ENCODE assay signal across 21 cellular contexts in genomic region chr3:160778480-160778879, GRCh38. TPM values are rescaled to one million over a fixed set of nuclear protein-coding genes. Genes with fewer than 3 reads are reported as not detected.
DNase-seq lines count a peak whose midpoint lies in the region; ATAC-seq and TF ChIP-seq lines count a peak whose summit lies in the region.
"Had no signal": no experiment of that assay in that cellular context is flagged by ENCODE, and none has a peak within 500 bp of the region (broad histone marks: within the 10 kb centered on the region; RNA-seq: fewer than 3 reads in every experiment).

No MANE protein-coding gene starts in this region.

- peak; percentile 28 to 50 for DNase-seq in NCI-H526 (lab: John Stamatoyannopoulos, UW)
- no peak for DNase-seq in natural killer cell treated with Interleukin-12 subunit alpha and Interleukin-12 subunit beta and Interleukin-15 and Interleukin-18, amount 100 ng/mL, for 72 hours (ENCODE audit: low spot score)
- no peak for DNase-seq in nucleus accumbens (lab: John Stamatoyannopoulos, UW)
- DNase-seq in Karpas-422 = no peak
- no peak for DNase-seq in activated naive CD8-positive, alpha-beta T cell treated with anti-CD3 and anti-CD28 coated beads, Interleukin-2, amount 50 U/mL, for 24 hours
- no peak for DNase-seq in Ammon's horn (ENCODE audit: low spot score)
- DNase-seq: 8988T; ACHN; AML-193; C1 segment of cervical spinal cord; Calu3; CD4-positive, alpha-beta memory T cell; COR-L47; DMS53; DMS79 treated with DMSO at 0.1 percent for 48 hours; GF-D8; GOT3; HCEC 1CT had no signal

- H3K9me2 ChIP-seq in Karpas-422 (replicated peaks; ENCODE audit: insufficient read depth, low read length) = no peaks in the 10 kb centered on the region

- H3K36me3 ChIP-seq in HEK293 (ENCODE audit: control insufficient read depth in 2 of 2, insufficient read depth in 1 of 2, low read length in 2 of 2) (no peaks in the 10 kb centered on the region), Karpas-422 (ENCODE audit: insufficient read depth, low read length) (no peaks in the 10 kb centered on the region)

- H3K27me3 ChIP-seq in Karpas-422 (ENCODE audit: low read length) = no peaks in the 10 kb centered on the region

- H3K4me3 ChIP-seq in HEK293 (ENCODE audit: low read depth, low read length) (no peak overlapping the region), Karpas-422 (ENCODE audit: low read length) (no peak overlapping the region)
- H3K4me3 ChIP-seq: A549 had no signal

- H3K36me3 Mint-ChIP-seq in dendritic cell treated with granulocyte-macrophage colony-stimulating factor and Interleukin-4, amounts not matched to agents 40 ng/mL and 50 ng/mL, for 4 days (ENCODE audit: low read depth) = no peaks in the 10 kb centered on the region
- no peaks in the 10 kb centered on the region for H3K36me3 Mint-ChIP-seq in natural killer cell treated with Interleukin-12 subunit alpha and Interleukin-12 subunit beta and Interleukin-15 and Interleukin-18, amount 100 ng/mL, for 72 hours
- no peaks in the 10 kb centered on the region for H3K36me3 Mint-ChIP-seq in activated naive CD8-positive, alpha-beta T cell treated with anti-CD3 and anti-CD28 coated beads, Interleukin-2, amount 50 U/mL, for 24 hours (ENCODE audit: low read depth)
- H3K36me3 Mint-ChIP-seq: CD4-positive, alpha-beta memory T cell had no signal

- H3K27ac Mint-ChIP-seq in dendritic cell treated with granulocyte-macrophage colony-stimulating factor and Interleukin-4, amounts not matched to agents 40 ng/mL and 50 ng/mL, for 4 days = peak overlapping the region; percentile 80
- peak overlapping the region; percentile 19 to 47 for H3K27ac Mint-ChIP-seq in natural killer cell treated with Interleukin-12 subunit alpha and Interleukin-12 subunit beta and Interleukin-15 and Interleukin-18, amount 100 ng/mL, for 72 hours
- H3K27ac Mint-ChIP-seq in activated naive CD8-positive, alpha-beta T cell treated with anti-CD3 and anti-CD28 coated beads, Interleukin-2, amount 50 U/mL, for 24 hours = no peak overlapping the region
- H3K27ac Mint-ChIP-seq: CD4-positive, alpha-beta memory T cell had no signal

- H3K4me3 Mint-ChIP-seq in dendritic cell treated with granulocyte-macrophage colony-stimulating factor and Interleukin-4, amounts not matched to agents 40 ng/mL and 50 ng/mL, for 4 days = no peak overlapping the region
- H3K4me3 Mint-ChIP-seq in natural killer cell treated with Interleukin-12 subunit alpha and Interleukin-12 subunit beta and Interleukin-15 and Interleukin-18, amount 100 ng/mL, for 72 hours = no peak overlapping the region
- H3K4me3 Mint-ChIP-seq in activated naive CD8-positive, alpha-beta T cell treated with anti-CD3 and anti-CD28 coated beads, Interleukin-2, amount 50 U/mL, for 24 hours = no peak overlapping the region
- H3K4me3 Mint-ChIP-seq: CD4-positive, alpha-beta memory T cell had no signal

- H3K27ac ChIP-seq in HEK293 (ENCODE audit: extremely low read depth, low read depth, low read length) (no peak overlapping the region), Karpas-422 (ENCODE audit: low read length) (no peak overlapping the region)
- H3K27ac ChIP-seq: A549 had no signal

- H3K9ac ChIP-seq in Karpas-422 (ENCODE audit: low read length) = no peak overlapping the region

- intact Hi-C loops in dendritic cell treated with granulocyte-macrophage colony-stimulating factor and Interleukin-4, amounts not matched to agents 40 ng/mL and 50 ng/mL, for 4 days (cut with micrococcal nuclease) = no loop called here

- H2AFZ ChIP-seq in Karpas-422 (ENCODE audit: low read length) = no peak overlapping the region

- no peaks in the 10 kb centered on the region for H3K9me3 ChIP-seq in HEK293 (ENCODE audit: control insufficient read depth, insufficient read depth, low read depth, low read length)
- no peaks in the 10 kb centered on the region for H3K9me3 ChIP-seq in Karpas-422 (ENCODE audit: low read length)
- H3K9me3 ChIP-seq: A549 had no signal

- H3K4me1 ChIP-seq in HEK293 (ENCODE audit: control insufficient read depth, insufficient read depth, low read length) (peaks cover 11% of the 10 kb centered on the region; the same call in 1 of the 2 replicates), Karpas-422 (ENCODE audit: low read length) (no peaks in the 10 kb centered on the region)
- H3K4me1 ChIP-seq: A549 had no signal

- CTCF ChIA-PET in HEK293 (lab: Yijun Ruan, JAX) = no interaction called here

- peaks cover 60% of the 10 kb centered on the region for H3K4me1 Mint-ChIP-seq in dendritic cell treated with granulocyte-macrophage colony-stimulating factor and Interleukin-4, amounts not matched to agents 40 ng/mL and 50 ng/mL, for 4 days (ENCODE audit: low read depth)
- H3K4me1 Mint-ChIP-seq in natural killer cell treated with Interleukin-12 subunit alpha and Interleukin-12 subunit beta and Interleukin-15 and Interleukin-18, amount 100 ng/mL, for 72 hours (ENCODE audit: low read depth in 2 of 2) = peaks cover 34 to 52% of the 10 kb centered on the region in 2 donors
- peaks cover 4% of the 10 kb centered on the region for H3K4me1 Mint-ChIP-seq in activated naive CD8-positive, alpha-beta T cell treated with anti-CD3 and anti-CD28 coated beads, Interleukin-2, amount 50 U/mL, for 24 hours

- no peaks in the 10 kb centered on the region for H3K27me3 Mint-ChIP-seq in dendritic cell treated with granulocyte-macrophage colony-stimulating factor and Interleukin-4, amounts not matched to agents 40 ng/mL and 50 ng/mL, for 4 days
- H3K27me3 Mint-ChIP-seq in natural killer cell treated with Interleukin-12 subunit alpha and Interleukin-12 subunit beta and Interleukin-15 and Interleukin-18, amount 100 ng/mL, for 72 hours = no peaks in the 10 kb centered on the region
- H3K27me3 Mint-ChIP-seq in activated naive CD8-positive, alpha-beta T cell treated with anti-CD3 and anti-CD28 coated beads, Interleukin-2, amount 50 U/mL, for 24 hours = no peaks in the 10 kb centered on the region
- H3K27me3 Mint-ChIP-seq: CD4-positive, alpha-beta memory T cell had no signal

- POLR2A ChIA-PET in HEK293 (lab: Yijun Ruan, JAX) = no interaction called here

- no peaks in the 10 kb centered on the region for H4K20me1 ChIP-seq in Karpas-422 (ENCODE audit: insufficient read depth, low read depth, low read length)

- no peak for ATAC-seq in natural killer cell treated with Interleukin-12 subunit alpha and Interleukin-12 subunit beta and Interleukin-15 and Interleukin-18, amount 100 ng/mL, for 72 hours
- ATAC-seq in activated naive CD8-positive, alpha-beta T cell treated with anti-CD3 and anti-CD28 coated beads, Interleukin-2, amount 50 U/mL, for 24 hours = no peak
- ATAC-seq: A549 had no signal

- H3K9me3 Mint-ChIP-seq in dendritic cell treated with granulocyte-macrophage colony-stimulating factor and Interleukin-4, amounts not matched to agents 40 ng/mL and 50 ng/mL, for 4 days = no peaks in the 10 kb centered on the region
- H3K9me3 Mint-ChIP-seq in natural killer cell treated with Interleukin-12 subunit alpha and Interleukin-12 subunit beta and Interleukin-15 and Interleukin-18, amount 100 ng/mL, for 72 hours = no peaks in the 10 kb centered on the region
- H3K9me3 Mint-ChIP-seq in activated naive CD8-positive, alpha-beta T cell treated with anti-CD3 and anti-CD28 coated beads, Interleukin-2, amount 50 U/mL, for 24 hours = no peaks in the 10 kb centered on the region
- H3K9me3 Mint-ChIP-seq: CD4-positive, alpha-beta memory T cell had no signal

- TF ChIP-seq CTCF in HEK293 (tag by site-specific recombination; IDR thresholded peaks at IDR 0.05) = no peak

- H3K4me2 ChIP-seq in Karpas-422 (ENCODE audit: low read depth, low read length, poor library complexity, severe bottlenecking) = no peak overlapping the region
- H3K4me2 ChIP-seq: A549 had no signal

- H3K79me2 ChIP-seq in Karpas-422 (ENCODE audit: low read length) = no peaks in the 10 kb centered on the region

TF ChIP-seq in HEK293, 187 proteins besides CTCF, POLR2A, EP300 and RAD21 (continues in another document):
- TF ChIP-seq YY2 (tag by site-specific recombination; IDR thresholded peaks at IDR 0.05) = no peak
- TF ChIP-seq, protein P1, sequence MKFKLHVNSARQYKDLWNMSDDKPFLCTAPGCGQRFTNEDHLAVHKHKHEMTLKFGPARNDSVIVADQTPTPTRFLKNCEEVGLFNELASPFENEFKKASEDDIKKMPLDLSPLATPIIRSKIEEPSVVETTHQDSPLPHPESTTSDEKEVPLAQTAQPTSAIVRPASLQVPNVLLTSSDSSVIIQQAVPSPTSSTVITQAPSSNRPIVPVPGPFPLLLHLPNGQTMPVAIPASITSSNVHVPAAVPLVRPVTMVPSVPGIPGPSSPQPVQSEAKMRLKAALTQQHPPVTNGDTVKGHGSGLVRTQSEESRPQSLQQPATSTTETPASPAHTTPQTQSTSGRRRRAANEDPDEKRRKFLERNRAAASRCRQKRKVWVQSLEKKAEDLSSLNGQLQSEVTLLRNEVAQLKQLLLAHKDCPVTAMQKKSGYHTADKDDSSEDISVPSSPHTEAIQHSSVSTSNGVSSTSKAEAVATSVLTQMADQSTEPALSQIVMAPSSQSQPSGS (tag by site-specific recombination; IDR thresholded peaks at IDR 0.05; ENCODE audit: low read depth) = no peak
- TF ChIP-seq, protein P2, sequence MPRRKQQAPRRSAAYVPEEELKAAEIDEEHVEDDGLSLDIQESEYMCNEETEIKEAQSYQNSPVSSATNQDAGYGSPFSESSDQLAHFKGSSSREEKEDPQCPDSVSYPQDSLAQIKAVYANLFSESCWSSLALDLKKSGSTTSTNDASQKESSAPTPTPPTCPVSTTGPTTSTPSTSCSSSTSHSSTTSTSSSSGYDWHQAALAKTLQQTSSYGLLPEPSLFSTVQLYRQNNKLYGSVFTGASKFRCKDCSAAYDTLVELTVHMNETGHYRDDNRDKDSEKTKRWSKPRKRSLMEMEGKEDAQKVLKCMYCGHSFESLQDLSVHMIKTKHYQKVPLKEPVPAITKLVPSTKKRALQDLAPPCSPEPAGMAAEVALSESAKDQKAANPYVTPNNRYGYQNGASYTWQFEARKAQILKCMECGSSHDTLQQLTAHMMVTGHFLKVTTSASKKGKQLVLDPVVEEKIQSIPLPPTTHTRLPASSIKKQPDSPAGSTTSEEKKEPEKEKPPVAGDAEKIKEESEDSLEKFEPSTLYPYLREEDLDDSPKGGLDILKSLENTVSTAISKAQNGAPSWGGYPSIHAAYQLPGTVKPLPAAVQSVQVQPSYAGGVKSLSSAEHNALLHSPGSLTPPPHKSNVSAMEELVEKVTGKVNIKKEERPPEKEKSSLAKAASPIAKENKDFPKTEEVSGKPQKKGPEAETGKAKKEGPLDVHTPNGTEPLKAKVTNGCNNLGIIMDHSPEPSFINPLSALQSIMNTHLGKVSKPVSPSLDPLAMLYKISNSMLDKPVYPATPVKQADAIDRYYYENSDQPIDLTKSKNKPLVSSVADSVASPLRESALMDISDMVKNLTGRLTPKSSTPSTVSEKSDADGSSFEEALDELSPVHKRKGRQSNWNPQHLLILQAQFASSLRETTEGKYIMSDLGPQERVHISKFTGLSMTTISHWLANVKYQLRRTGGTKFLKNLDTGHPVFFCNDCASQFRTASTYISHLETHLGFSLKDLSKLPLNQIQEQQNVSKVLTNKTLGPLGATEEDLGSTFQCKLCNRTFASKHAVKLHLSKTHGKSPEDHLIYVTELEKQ (tag by site-specific recombination; IDR thresholded peaks at IDR 0.05; ENCODE audit: borderline replicate concordance) = no peak

RNA-seq across cellular contexts. Expression of gene PPM1L, which starts 22.4 kb away (rescaled TPM):
- total RNA-seq in natural killer cell treated with Interleukin-12 subunit alpha and Interleukin-12 subunit beta and Interleukin-15 and Interleukin-18, amount 100 ng/mL, for 72 hours = 10 to 100 TPM; 14.9 to 15.2 TPM
- total RNA-seq in Karpas-422 (2014; rRNA removed; shearing (Covaris generic); ENCODE audit: low replicate concordance) = 1.8 and 3.4 TPM in 2 replicates

Comparison
In these comparisons a context has a peak if more than half of its experiments do, and no peak if none do; other contexts are left out.
1. DNase-seq: peak in NCI-H526 (2 of 2); none in natural killer cell treated with Interleukin-12 subunit alpha and Interleukin-12 subunit beta and Interleukin-15 and Interleukin-18, amount 100 ng/mL, for 72 hours (single experiment), nucleus accumbens (0 of 56), Karpas-422 (single experiment), activated naive CD8-positive, alpha-beta T cell treated with anti-CD3 and anti-CD28 coated beads, Interleukin-2, amount 50 U/mL, for 24 hours (single experiment) and Ammon's horn (single experiment).